Comparison of ENCODE assay signal across 1 cellular context in the genomic region with DNA sequence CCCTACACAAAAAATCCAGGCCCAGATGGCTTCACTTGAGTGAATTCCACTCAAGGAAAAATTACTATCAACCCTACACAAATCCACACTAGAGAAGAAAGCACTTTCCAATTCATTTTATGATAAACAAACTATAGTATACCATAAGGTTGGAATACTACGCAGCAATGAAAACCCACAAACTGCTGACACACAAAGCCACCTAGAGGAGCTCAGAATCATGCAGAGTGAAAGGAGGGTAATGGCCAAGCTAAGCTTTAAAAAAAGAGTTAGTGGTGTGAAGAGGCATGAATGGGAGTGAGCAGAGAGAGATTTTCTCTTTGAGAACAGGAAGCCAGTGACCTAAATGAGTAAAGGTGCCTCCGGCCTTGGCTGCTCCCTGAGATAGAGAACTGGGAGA.
TF ChIP-seq lines count a peak whose summit lies in the region.

No MANE protein-coding gene starts in this region.

TF ChIP-seq in liver, 16 proteins besides CTCF, POLR2A, EP300 and RAD21 (continued from another document):
- TF ChIP-seq, protein P1, sequence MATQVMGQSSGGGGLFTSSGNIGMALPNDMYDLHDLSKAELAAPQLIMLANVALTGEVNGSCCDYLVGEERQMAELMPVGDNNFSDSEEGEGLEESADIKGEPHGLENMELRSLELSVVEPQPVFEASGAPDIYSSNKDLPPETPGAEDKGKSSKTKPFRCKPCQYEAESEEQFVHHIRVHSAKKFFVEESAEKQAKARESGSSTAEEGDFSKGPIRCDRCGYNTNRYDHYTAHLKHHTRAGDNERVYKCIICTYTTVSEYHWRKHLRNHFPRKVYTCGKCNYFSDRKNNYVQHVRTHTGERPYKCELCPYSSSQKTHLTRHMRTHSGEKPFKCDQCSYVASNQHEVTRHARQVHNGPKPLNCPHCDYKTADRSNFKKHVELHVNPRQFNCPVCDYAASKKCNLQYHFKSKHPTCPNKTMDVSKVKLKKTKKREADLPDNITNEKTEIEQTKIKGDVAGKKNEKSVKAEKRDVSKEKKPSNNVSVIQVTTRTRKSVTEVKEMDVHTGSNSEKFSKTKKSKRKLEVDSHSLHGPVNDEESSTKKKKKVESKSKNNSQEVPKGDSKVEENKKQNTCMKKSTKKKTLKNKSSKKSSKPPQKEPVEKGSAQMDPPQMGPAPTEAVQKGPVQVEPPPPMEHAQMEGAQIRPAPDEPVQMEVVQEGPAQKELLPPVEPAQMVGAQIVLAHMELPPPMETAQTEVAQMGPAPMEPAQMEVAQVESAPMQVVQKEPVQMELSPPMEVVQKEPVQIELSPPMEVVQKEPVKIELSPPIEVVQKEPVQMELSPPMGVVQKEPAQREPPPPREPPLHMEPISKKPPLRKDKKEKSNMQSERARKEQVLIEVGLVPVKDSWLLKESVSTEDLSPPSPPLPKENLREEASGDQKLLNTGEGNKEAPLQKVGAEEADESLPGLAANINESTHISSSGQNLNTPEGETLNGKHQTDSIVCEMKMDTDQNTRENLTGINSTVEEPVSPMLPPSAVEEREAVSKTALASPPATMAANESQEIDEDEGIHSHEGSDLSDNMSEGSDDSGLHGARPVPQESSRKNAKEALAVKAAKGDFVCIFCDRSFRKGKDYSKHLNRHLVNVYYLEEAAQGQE (IDR thresholded peaks at IDR 0.05): no peak
- no peak for TF ChIP-seq JUND (IDR thresholded peaks at IDR 0.05)
